In the genomic region with DNA sequence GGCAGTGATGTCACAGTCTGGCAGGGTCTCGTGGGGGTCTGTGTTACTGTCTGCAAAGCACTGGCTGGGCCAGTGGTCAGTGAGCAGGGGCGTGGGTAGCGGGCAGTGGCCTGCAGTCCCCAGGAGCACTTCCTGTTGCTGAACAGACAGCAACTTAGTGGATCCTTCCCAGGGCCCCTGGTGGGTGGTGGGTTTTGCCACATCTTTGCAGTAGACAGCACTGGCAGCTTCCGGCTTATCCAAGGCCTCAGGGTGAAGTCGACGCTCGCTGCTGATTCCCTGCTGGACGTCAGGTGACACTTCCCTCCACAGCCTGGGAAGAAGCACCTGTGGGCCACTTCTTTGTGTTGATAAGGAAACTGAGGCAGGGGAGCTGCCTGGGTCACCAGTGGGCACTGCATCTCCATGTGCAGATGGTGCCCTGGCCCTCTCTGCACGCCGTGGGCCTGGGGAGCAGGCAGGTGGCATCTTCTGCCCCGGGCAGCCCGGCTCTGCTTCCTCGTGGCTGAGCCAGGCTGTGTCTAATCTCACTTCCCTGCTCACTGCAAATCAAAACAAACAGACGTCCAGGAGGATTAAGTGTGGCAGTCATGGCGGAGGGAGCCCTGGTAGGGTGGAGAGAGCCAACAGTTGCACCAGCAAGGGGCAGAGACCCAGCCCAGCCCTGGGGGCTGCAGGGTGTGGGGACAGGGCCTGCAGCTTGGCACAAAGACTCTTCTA, we compare ENCODE assay signal across 12 cellular contexts.
A peak's percentile ranks its signal among the peaks of the same experiment; 100 is the strongest.
DNase-seq lines count a peak whose midpoint lies in the region; ATAC-seq and TF ChIP-seq lines count a peak whose summit lies in the region.
"Had no signal": no experiment of that assay in that cellular context is flagged by ENCODE, and none has a peak within 500 bp of the region (broad histone marks: within the 10 kb centered on the region; RNA-seq: fewer than 3 reads in every experiment).

No MANE protein-coding gene starts in this region.

- peak; percentile 14 for DNase-seq in 8988T
- DNase-seq in D341Med (ENCODE audit: low spot score) = peak; percentile 29
- peak; percentile 72 for DNase-seq in chondrocyte (ENCODE audit: low spot score)
- DNase-seq in nephron progenitor cell = peak; percentile 1
- no peak for DNase-seq in stimulated activated CD4-positive, alpha-beta T cell treated with anti-CD3 and anti-CD28 coated beads, Interleukin-2, amount 100 ng/mL, for 24 hours
- DNase-seq in OCI-M1 (lab: John Stamatoyannopoulos, UW) = no peak
- DNase-seq: activated CD8-positive, alpha-beta T cell treated with anti-CD3 and anti-CD28 coated beads, Interleukin-2, amount 10 ng/mL, durations not matched to agents 7 days and 5 days; GDM1 had no signal

- H3K27ac Mint-ChIP-seq in chondrocyte (ENCODE audit: unreplicated experiment) (no peak overlapping the region), nephron progenitor cell (no peak overlapping the region)
- H3K27ac Mint-ChIP-seq: activated CD8-positive, alpha-beta T cell treated with anti-CD3 and anti-CD28 coated beads, Interleukin-2, amount 10 ng/mL, durations not matched to agents 7 days and 5 days had no signal

- H3K27me3 Mint-ChIP-seq in chondrocyte (ENCODE audit: low read depth) (peaks cover 38% of the 10 kb centered on the region), nephron progenitor cell (ENCODE audit: low read depth, poor library complexity) (peaks cover 36% of the 10 kb centered on the region)

- H3K4me1 Mint-ChIP-seq in chondrocyte (ENCODE audit: low read depth) (no peaks in the 10 kb centered on the region), nephron progenitor cell (peaks cover 23% of the 10 kb centered on the region)

- H3K4me3 Mint-ChIP-seq in chondrocyte (ENCODE audit: unreplicated experiment) = no peak overlapping the region
- no peak overlapping the region for H3K4me3 Mint-ChIP-seq in nephron progenitor cell
- H3K4me3 Mint-ChIP-seq: activated CD8-positive, alpha-beta T cell treated with anti-CD3 and anti-CD28 coated beads, Interleukin-2, amount 10 ng/mL, durations not matched to agents 7 days and 5 days had no signal

- ATAC-seq in HG02623 (IDR thresholded peaks at IDR 0.05; ENCODE audit: unreplicated experiment) (no peak), GM21529 (IDR thresholded peaks at IDR 0.05; ENCODE audit: unreplicated experiment) (no peak)
- ATAC-seq: activated CD8-positive, alpha-beta T cell treated with anti-CD3 and anti-CD28 coated beads, Interleukin-2, amount 10 ng/mL, durations not matched to agents 7 days and 5 days; Panc1; sciatic nerve had no signal

- no peak for TF ChIP-seq CTCF in chondrocyte (IDR thresholded peaks at IDR 0.05)
- TF ChIP-seq CTCF in nephron progenitor cell (IDR thresholded peaks at IDR 0.05) = no peak

- H3K36me3 Mint-ChIP-seq in chondrocyte (ENCODE audit: low read depth) (no peaks in the 10 kb centered on the region), nephron progenitor cell (ENCODE audit: low read depth) (no peaks in the 10 kb centered on the region)

- H3K9me3 Mint-ChIP-seq in chondrocyte (ENCODE audit: low read depth) (no peaks in the 10 kb centered on the region), nephron progenitor cell (no peaks in the 10 kb centered on the region)

Comparison
In these comparisons a context has a peak if more than half of its experiments do, and no peak if none do; other contexts are left out.
1. DNase-seq: peak in 8988T (single experiment), D341Med (single experiment), chondrocyte (single experiment) and nephron progenitor cell (single experiment); none in stimulated activated CD4-positive, alpha-beta T cell treated with anti-CD3 and anti-CD28 coated beads, Interleukin-2, amount 100 ng/mL, for 24 hours (0 of 2) and OCI-M1 (single experiment).